Comparison of ENCODE assay signal across 9 cellular contexts in the genomic region with DNA sequence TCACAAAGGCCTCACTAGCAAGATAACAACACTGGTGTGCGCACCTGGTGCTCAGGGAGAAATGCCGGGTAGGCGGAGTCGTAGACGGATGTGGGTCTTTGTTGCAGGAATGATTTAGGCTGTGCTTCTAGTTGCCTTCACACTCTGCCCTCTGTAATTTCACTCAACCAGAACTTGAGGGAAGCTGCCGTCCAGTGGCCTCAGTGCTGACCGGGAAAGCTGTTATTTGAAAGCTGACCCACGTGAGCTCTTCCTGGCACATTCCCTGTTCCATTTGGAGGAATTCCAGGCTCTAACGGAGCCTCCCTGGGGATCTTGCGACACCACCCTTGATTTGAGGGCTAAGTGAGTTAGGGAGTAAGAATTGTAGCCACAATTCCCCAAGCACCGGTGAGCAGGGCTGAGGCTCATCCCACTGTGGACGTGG. TPM values are rescaled to one million over a fixed set of nuclear protein-coding genes. Genes with fewer than 3 reads are reported as not detected.
A peak's percentile ranks its signal among the peaks of the same experiment; 100 is the strongest.
DNase-seq lines count a peak whose midpoint lies in the region; ATAC-seq and TF ChIP-seq lines count a peak whose summit lies in the region.
"Had no signal": no experiment of that assay in that cellular context is flagged by ENCODE, and none has a peak within 500 bp of the region (broad histone marks: within the 10 kb centered on the region; RNA-seq: fewer than 3 reads in every experiment).

No MANE protein-coding gene starts in this region.

- ATAC-seq in GM23338 (no peak), GM21381 (IDR thresholded peaks at IDR 0.05; ENCODE audit: unreplicated experiment) (no peak)

- H3K4me1 ChIP-seq in GM23338 (ENCODE audit: insufficient read depth), result no peaks in the 10 kb centered on the region

- no peaks in the 10 kb centered on the region for H3K9me3 Mint-ChIP-seq in GM23338
- H3K9me3 Mint-ChIP-seq in activated T-helper 2 cell treated with anti-CD3 and anti-CD28 coated beads, Interferon-gamma antibody, Interleukin-2, Interleukin-4, amounts not matched to agents 10 μg/mL and 5 μg/mL and 100 μg/mL, durations not matched to agents 14 hours and 24 hours and 36 hours, result no peaks in the 10 kb centered on the region

- intact Hi-C loops in activated T-helper 2 cell treated with anti-CD3 and anti-CD28 coated beads, Interferon-gamma antibody, Interleukin-2, Interleukin-4, amounts not matched to agents 10 μg/mL and 5 μg/mL and 100 μg/mL, durations not matched to agents 14 hours and 24 hours and 36 hours (cut with micrococcal nuclease), result no loop called here

- no peaks in the 10 kb centered on the region for H3K27me3 ChIP-seq in GM23338 (ENCODE audit: insufficient read depth)

- H3F3A ChIP-seq in GM23338 (replicated peaks; ENCODE audit: low read depth), result no peaks in the 10 kb centered on the region

- peaks cover 6% of the 10 kb centered on the region for H3K27me3 Mint-ChIP-seq in GM23338 (ENCODE audit: insufficient read depth, low read depth, poor library complexity)
- H3K27me3 Mint-ChIP-seq in activated T-helper 2 cell treated with anti-CD3 and anti-CD28 coated beads, Interferon-gamma antibody, Interleukin-2, Interleukin-4, amounts not matched to agents 10 μg/mL and 5 μg/mL and 100 μg/mL, durations not matched to agents 14 hours and 24 hours and 36 hours (ENCODE audit: low read depth), result no peaks in the 10 kb centered on the region

- H3K27ac Mint-ChIP-seq in GM23338, result no peak overlapping the region
- H3K27ac Mint-ChIP-seq in activated T-helper 2 cell treated with anti-CD3 and anti-CD28 coated beads, Interferon-gamma antibody, Interleukin-2, Interleukin-4, amounts not matched to agents 10 μg/mL and 5 μg/mL and 100 μg/mL, durations not matched to agents 14 hours and 24 hours and 36 hours, result no peak overlapping the region

- DNase-seq in GM23338 (ENCODE audit: low spot score) (no peak), NCI-H2196 treated with DMSO at 0.1 percent for 48 hours (lab: John Stamatoyannopoulos, UW; ENCODE audit: unreplicated experiment) (peak; percentile 18), fibroblast of mammary gland (ENCODE audit: low read depth) (peak; percentile 79), retinal pigment epithelial cell (ENCODE audit: low read depth) (peak; percentile 27)
- no peak for DNase-seq in activated CD8-positive, alpha-beta memory T cell treated with anti-CD3 and anti-CD28 coated beads for 24 hours
- DNase-seq in activated T-helper 2 cell treated with anti-CD3 and anti-CD28 coated beads, Interferon-gamma antibody, Interleukin-2, Interleukin-4, amounts not matched to agents 10 μg/mL and 5 μg/mL and 100 μg/mL, durations not matched to agents 14 hours and 24 hours and 36 hours (ENCODE audit: low spot score), result no peak
- DNase-seq in stimulated activated naive CD4-positive, alpha-beta T cell treated with Interleukin-2 at 50 U/mL for 16 hours (lab: John Stamatoyannopoulos, UW), result no peak

- no peak overlapping the region for H3K4me2 ChIP-seq in GM23338

- no peak overlapping the region for H3K27ac ChIP-seq in GM23338 (ENCODE audit: low read depth)

- H2AFZ ChIP-seq in GM23338, result peak overlapping the region; percentile 56; the same call in 1 of the 2 replicates

- no peaks in the 10 kb centered on the region for H3K36me3 Mint-ChIP-seq in GM23338 (ENCODE audit: low read depth)
- H3K36me3 Mint-ChIP-seq in activated T-helper 2 cell treated with anti-CD3 and anti-CD28 coated beads, Interferon-gamma antibody, Interleukin-2, Interleukin-4, amounts not matched to agents 10 μg/mL and 5 μg/mL and 100 μg/mL, durations not matched to agents 14 hours and 24 hours and 36 hours (ENCODE audit: low read depth), result peaks cover 6% of the 10 kb centered on the region

- no peak for TF ChIP-seq CTCF in GM23338 (conservative IDR thresholded peaks at IDR 0.05; ENCODE audit: low read depth in 2 of 2)
- TF ChIP-seq CTCF in fibroblast of mammary gland (conservative IDR thresholded peaks at IDR 0.05; ENCODE audit: control insufficient read depth, insufficient read depth, low read depth, low read length), result no peak
- TF ChIP-seq CTCF in retinal pigment epithelial cell (conservative IDR thresholded peaks at IDR 0.05; ENCODE audit: low read depth, low read length), result no peak

- no peaks in the 10 kb centered on the region for H3K79me2 ChIP-seq in GM23338 (replicated peaks; ENCODE audit: insufficient read depth)

- H3K4me3 ChIP-seq in GM23338 (no peak overlapping the region), fibroblast of mammary gland (ENCODE audit: control insufficient read depth, low read depth, low read length) (no peak overlapping the region), retinal pigment epithelial cell (ENCODE audit: low read length) (no peak overlapping the region)

- no peaks in the 10 kb centered on the region for H3K36me3 ChIP-seq in GM23338 (ENCODE audit: insufficient read depth)

- no peak overlapping the region for H3K4me3 Mint-ChIP-seq in GM23338
- no peak overlapping the region for H3K4me3 Mint-ChIP-seq in activated T-helper 2 cell treated with anti-CD3 and anti-CD28 coated beads, Interferon-gamma antibody, Interleukin-2, Interleukin-4, amounts not matched to agents 10 μg/mL and 5 μg/mL and 100 μg/mL, durations not matched to agents 14 hours and 24 hours and 36 hours (ENCODE audit: low read depth)

- H3K9me2 ChIP-seq in GM23338 (ENCODE audit: insufficient read depth), result no peaks in the 10 kb centered on the region

- no peaks in the 10 kb centered on the region for H4K20me1 ChIP-seq in GM23338 (replicated peaks; ENCODE audit: insufficient read depth)

- H3K4me1 Mint-ChIP-seq in GM23338, result peaks cover 14% of the 10 kb centered on the region
- H3K4me1 Mint-ChIP-seq in activated T-helper 2 cell treated with anti-CD3 and anti-CD28 coated beads, Interferon-gamma antibody, Interleukin-2, Interleukin-4, amounts not matched to agents 10 μg/mL and 5 μg/mL and 100 μg/mL, durations not matched to agents 14 hours and 24 hours and 36 hours (ENCODE audit: low read depth), result peaks cover 4% of the 10 kb centered on the region

RNA-seq across cellular contexts. Expression of a gene that starts 15.9 kb away (rescaled TPM):
- 0.07 TPM in 1 of 2 replicates, not detected in the other for total RNA-seq in GM23338 (2014; rRNA removed; shearing (Covaris generic))
- polyA plus RNA-seq in GM23338 (2016; fragmentation: Nextera tagmentation; extraction: Ambion mirVana), result not detected in 2 replicates
- total RNA-seq in activated T-helper 2 cell treated with anti-CD3 and anti-CD28 coated beads, Interferon-gamma antibody, Interleukin-2, Interleukin-4, amounts not matched to agents 10 μg/mL and 5 μg/mL and 100 μg/mL, durations not matched to agents 14 hours and 24 hours and 36 hours, result 14.2 and 14.8 TPM in 2 replicates

RNA-seq across cellular contexts. Expression of a gene that starts 54.5 kb away (rescaled TPM):
- total RNA-seq in GM23338 (2014; rRNA removed; shearing (Covaris generic)), result 1.8 and 3.6 TPM in 2 replicates
- polyA plus RNA-seq in GM23338 (2016; fragmentation: Nextera tagmentation; extraction: Ambion mirVana), result 1.3 and 1.4 TPM in 2 replicates
- 0.23 TPM in 1 of 2 replicates, not detected in the other for total RNA-seq in activated T-helper 2 cell treated with anti-CD3 and anti-CD28 coated beads, Interferon-gamma antibody, Interleukin-2, Interleukin-4, amounts not matched to agents 10 μg/mL and 5 μg/mL and 100 μg/mL, durations not matched to agents 14 hours and 24 hours and 36 hours
- total RNA-seq: SK-MEL-5 had no signal

RNA-seq across cellular contexts. Expression of a gene that starts 56.4 kb away (rescaled TPM):
- 1.0 and 4.3 TPM in 2 replicates for total RNA-seq in GM23338 (2014; rRNA removed; shearing (Covaris generic))
- polyA plus RNA-seq in GM23338 (2016; fragmentation: Nextera tagmentation; extraction: Ambion mirVana), result 0.78 and 1.5 TPM in 2 replicates
- 0.32 and 0.60 TPM in 2 replicates for total RNA-seq in activated T-helper 2 cell treated with anti-CD3 and anti-CD28 coated beads, Interferon-gamma antibody, Interleukin-2, Interleukin-4, amounts not matched to agents 10 μg/mL and 5 μg/mL and 100 μg/mL, durations not matched to agents 14 hours and 24 hours and 36 hours

Comparison
In these comparisons a context has a peak if more than half of its experiments do, and no peak if none do; other contexts are left out.
1. DNase-seq: peak in NCI-H2196 treated with DMSO at 0.1 percent for 48 hours (single experiment), fibroblast of mammary gland (single experiment) and retinal pigment epithelial cell (single experiment); none in GM23338 (single experiment), activated CD8-positive, alpha-beta memory T cell treated with anti-CD3 and anti-CD28 coated beads for 24 hours (single experiment), activated T-helper 2 cell treated with anti-CD3 and anti-CD28 coated beads, Interferon-gamma antibody, Interleukin-2, Interleukin-4, amounts not matched to agents 10 μg/mL and 5 μg/mL and 100 μg/mL, durations not matched to agents 14 hours and 24 hours and 36 hours (single experiment) and stimulated activated naive CD4-positive, alpha-beta T cell treated with Interleukin-2 at 50 U/mL for 16 hours (single experiment).
2. RNA of a gene that starts 15.9 kb away (total RNA-seq): 14.2 to 14.8 TPM in activated T-helper 2 cell treated with anti-CD3 and anti-CD28 coated beads, Interferon-gamma antibody, Interleukin-2, Interleukin-4, amounts not matched to agents 10 μg/mL and 5 μg/mL and 100 μg/mL, durations not matched to agents 14 hours and 24 hours and 36 hours; 0.07 TPM in GM23338; every median in the first group is over 10 times any median in the second.